In the genomic region with DNA sequence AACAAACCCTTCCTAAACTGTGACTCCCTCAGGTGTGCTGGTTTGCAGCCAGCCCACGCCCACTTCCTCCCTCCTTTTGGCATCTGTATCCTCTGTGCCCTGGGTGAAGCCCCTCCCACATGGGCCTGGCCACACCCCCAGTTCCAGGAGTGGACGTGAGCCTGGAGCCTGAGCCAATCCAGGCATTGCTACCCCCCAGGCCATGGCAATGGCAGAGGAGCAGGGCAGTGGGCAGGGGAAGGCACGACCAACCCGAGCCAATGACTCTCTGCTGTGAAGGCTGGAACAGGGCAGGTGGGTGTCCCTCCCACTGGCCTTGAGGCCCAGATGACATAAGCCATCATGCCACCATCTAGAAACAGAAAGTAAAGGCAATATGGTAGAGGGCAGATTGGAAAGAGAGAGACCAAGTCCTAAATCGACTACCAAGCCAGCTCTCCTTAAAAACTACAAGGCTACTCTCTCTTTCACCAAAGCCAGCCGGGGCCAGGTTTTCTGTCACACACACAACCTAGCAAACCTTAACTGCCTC, we compare ENCODE assay signal across 2 cellular contexts.
TF ChIP-seq lines count a peak whose summit lies in the region.

No MANE protein-coding gene starts in this region.

TF ChIP-seq in SK-N-SH, 30 proteins besides CTCF, POLR2A, EP300 and RAD21 (continued from another document):
- TF ChIP-seq, protein P1, sequence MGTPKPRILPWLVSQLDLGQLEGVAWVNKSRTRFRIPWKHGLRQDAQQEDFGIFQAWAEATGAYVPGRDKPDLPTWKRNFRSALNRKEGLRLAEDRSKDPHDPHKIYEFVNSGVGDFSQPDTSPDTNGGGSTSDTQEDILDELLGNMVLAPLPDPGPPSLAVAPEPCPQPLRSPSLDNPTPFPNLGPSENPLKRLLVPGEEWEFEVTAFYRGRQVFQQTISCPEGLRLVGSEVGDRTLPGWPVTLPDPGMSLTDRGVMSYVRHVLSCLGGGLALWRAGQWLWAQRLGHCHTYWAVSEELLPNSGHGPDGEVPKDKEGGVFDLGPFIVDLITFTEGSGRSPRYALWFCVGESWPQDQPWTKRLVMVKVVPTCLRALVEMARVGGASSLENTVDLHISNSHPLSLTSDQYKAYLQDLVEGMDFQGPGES (IDR thresholded peaks at IDR 0.05; ENCODE audit: low read depth, low read length) = no peak
- TF ChIP-seq GABPA (IDR thresholded peaks at IDR 0.05; ENCODE audit: low read depth) (no peak), FOXJ3 (CRISPR knock-in tag; IDR thresholded peaks at IDR 0.05) (no peak), JUND (IDR thresholded peaks at IDR 0.05) (no peak), TAF1 (IDR thresholded peaks at IDR 0.05; ENCODE audit: borderline replicate concordance, low read depth, low read length) (no peak), NRF1 (IDR thresholded peaks at IDR 0.05; ENCODE audit: low read depth, low read length) (no peak), FOSL2 (IDR thresholded peaks at IDR 0.05; ENCODE audit: borderline replicate concordance, low read depth) (no peak), RCOR1 (IDR thresholded peaks at IDR 0.05; ENCODE audit: low read length) (no peak), RXRA (IDR thresholded peaks at IDR 0.05; ENCODE audit: borderline replicate concordance, low read depth) (no peak)
- TF ChIP-seq, protein P2, sequence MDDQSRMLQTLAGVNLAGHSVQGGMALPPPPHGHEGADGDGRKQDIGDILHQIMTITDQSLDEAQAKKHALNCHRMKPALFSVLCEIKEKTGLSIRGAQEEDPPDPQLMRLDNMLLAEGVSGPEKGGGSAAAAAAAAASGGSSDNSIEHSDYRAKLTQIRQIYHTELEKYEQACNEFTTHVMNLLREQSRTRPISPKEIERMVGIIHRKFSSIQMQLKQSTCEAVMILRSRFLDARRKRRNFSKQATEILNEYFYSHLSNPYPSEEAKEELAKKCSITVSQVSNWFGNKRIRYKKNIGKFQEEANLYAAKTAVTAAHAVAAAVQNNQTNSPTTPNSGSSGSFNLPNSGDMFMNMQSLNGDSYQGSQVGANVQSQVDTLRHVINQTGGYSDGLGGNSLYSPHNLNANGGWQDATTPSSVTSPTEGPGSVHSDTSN (IDR thresholded peaks at IDR 0.05) = no peak
- TF ChIP-seq, protein P3, sequence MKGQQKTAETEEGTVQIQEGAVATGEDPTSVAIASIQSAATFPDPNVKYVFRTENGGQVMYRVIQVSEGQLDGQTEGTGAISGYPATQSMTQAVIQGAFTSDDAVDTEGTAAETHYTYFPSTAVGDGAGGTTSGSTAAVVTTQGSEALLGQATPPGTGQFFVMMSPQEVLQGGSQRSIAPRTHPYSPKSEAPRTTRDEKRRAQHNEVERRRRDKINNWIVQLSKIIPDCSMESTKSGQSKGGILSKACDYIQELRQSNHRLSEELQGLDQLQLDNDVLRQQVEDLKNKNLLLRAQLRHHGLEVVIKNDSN (IDR thresholded peaks at IDR 0.05; ENCODE audit: borderline replicate concordance, low read depth) = no peak
- TF ChIP-seq, protein P4, sequence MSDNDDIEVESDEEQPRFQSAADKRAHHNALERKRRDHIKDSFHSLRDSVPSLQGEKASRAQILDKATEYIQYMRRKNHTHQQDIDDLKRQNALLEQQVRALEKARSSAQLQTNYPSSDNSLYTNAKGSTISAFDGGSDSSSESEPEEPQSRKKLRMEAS (IDR thresholded peaks at IDR 0.05; ENCODE audit: low read depth) = no peak
TF ChIP-seq in SK-N-SH: peak in this region for 0.

TF ChIP-seq in SK-N-SH treated with all-trans-retinoic acid at 6 μM for 48 hours, 23 proteins besides CTCF, POLR2A, EP300 and RAD21:
- TF ChIP-seq, protein P5, sequence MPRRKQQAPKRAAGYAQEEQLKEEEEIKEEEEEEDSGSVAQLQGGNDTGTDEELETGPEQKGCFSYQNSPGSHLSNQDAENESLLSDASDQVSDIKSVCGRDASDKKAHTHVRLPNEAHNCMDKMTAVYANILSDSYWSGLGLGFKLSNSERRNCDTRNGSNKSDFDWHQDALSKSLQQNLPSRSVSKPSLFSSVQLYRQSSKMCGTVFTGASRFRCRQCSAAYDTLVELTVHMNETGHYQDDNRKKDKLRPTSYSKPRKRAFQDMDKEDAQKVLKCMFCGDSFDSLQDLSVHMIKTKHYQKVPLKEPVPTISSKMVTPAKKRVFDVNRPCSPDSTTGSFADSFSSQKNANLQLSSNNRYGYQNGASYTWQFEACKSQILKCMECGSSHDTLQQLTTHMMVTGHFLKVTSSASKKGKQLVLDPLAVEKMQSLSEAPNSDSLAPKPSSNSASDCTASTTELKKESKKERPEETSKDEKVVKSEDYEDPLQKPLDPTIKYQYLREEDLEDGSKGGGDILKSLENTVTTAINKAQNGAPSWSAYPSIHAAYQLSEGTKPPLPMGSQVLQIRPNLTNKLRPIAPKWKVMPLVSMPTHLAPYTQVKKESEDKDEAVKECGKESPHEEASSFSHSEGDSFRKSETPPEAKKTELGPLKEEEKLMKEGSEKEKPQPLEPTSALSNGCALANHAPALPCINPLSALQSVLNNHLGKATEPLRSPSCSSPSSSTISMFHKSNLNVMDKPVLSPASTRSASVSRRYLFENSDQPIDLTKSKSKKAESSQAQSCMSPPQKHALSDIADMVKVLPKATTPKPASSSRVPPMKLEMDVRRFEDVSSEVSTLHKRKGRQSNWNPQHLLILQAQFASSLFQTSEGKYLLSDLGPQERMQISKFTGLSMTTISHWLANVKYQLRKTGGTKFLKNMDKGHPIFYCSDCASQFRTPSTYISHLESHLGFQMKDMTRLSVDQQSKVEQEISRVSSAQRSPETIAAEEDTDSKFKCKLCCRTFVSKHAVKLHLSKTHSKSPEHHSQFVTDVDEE (CRISPR knock-in tag; IDR thresholded peaks at IDR 0.05) = no peak
- TF ChIP-seq TOX (CRISPR knock-in tag; IDR thresholded peaks at IDR 0.05; ENCODE audit: borderline replicate concordance) (no peak), ZFP30 (CRISPR knock-in tag; IDR thresholded peaks at IDR 0.05) (no peak), ZNF8 (CRISPR knock-in tag; IDR thresholded peaks at IDR 0.05) (no peak), OSR1 (CRISPR knock-in tag; IDR thresholded peaks at IDR 0.05) (no peak), GLIS3 (CRISPR knock-in tag; IDR thresholded peaks at IDR 0.05) (no peak)
- TF ChIP-seq, protein P6, sequence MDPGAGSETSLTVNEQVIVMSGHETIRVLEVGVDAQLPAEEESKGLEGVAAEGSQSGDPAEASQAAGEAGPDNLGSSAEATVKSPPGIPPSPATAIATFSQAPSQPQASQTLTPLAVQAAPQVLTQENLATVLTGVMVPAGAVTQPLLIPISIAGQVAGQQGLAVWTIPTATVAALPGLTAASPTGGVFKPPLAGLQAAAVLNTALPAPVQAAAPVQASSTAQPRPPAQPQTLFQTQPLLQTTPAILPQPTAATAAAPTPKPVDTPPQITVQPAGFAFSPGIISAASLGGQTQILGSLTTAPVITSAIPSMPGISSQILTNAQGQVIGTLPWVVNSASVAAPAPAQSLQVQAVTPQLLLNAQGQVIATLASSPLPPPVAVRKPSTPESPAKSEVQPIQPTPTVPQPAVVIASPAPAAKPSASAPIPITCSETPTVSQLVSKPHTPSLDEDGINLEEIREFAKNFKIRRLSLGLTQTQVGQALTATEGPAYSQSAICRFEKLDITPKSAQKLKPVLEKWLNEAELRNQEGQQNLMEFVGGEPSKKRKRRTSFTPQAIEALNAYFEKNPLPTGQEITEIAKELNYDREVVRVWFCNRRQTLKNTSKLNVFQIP (CRISPR knock-in tag; IDR thresholded peaks at IDR 0.05; ENCODE audit: borderline replicate concordance, low read depth) = no peak
- TF ChIP-seq, protein P7, sequence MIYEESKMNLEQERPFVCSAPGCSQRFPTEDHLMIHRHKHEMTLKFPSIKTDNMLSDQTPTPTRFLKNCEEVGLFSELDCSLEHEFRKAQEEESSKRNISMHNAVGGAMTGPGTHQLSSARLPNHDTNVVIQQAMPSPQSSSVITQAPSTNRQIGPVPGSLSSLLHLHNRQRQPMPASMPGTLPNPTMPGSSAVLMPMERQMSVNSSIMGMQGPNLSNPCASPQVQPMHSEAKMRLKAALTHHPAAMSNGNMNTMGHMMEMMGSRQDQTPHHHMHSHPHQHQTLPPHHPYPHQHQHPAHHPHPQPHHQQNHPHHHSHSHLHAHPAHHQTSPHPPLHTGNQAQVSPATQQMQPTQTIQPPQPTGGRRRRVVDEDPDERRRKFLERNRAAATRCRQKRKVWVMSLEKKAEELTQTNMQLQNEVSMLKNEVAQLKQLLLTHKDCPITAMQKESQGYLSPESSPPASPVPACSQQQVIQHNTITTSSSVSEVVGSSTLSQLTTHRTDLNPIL (CRISPR knock-in tag; IDR thresholded peaks at IDR 0.05; ENCODE audit: low read depth) = no peak
